Comparison of ENCODE assay signal across 1 cellular context in the genomic region with DNA sequence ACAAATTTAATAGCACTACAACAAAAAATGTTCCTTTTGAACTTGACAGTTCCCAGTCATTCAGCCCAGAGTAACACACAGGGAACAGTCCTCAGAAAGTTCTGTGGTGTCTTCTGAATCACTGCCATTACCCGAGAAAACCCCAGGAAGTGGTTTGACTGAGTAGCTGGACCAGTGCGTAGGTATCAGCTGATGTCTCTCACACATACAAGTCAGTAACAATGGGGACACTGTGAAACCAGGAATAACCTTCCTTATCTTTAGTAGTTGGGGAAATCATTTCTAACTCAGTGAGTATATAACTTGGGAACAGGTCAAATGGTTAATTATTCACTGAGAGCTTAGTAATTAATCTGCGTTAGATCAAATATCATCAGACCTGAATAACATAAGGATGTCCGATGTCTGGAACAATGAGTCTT.
TF ChIP-seq lines count a peak whose summit lies in the region.

No MANE protein-coding gene starts in this region.

TF ChIP-seq in HEK293T, 16 proteins besides CTCF, POLR2A, EP300 and RAD21 (continued from another document):
- TF ChIP-seq L3MBTL2 (conservative IDR thresholded peaks at IDR 0.05): no peak
- no peak for TF ChIP-seq ELF4 (IDR thresholded peaks at IDR 0.05)
